Comparison of ENCODE assay signal across 14 cellular contexts in the genomic region with DNA sequence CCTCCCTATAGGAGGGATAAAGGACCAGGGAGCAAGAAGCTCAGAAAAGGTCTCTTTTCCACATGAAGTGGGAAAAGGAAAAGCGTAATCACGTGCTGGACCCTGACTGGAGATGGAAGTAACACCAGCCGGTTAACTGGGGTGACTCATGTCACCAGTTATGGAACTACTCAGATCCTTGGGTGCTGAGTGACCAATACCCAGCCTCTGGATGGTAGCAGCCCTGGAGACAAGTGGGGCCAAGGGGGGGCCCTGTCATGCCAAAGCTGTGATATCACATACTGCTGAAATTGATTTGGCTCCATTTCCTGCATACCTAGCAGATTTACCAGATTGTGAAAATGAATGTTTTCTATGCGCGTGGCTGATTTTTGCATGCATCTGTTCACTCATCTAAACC.
DNase-seq lines count a peak whose midpoint lies in the region; ATAC-seq, FAIRE-seq and TF ChIP-seq lines count a peak whose summit lies in the region.
"Had no signal": no experiment of that assay in that cellular context is flagged by ENCODE, and none has a peak within 500 bp of the region (broad histone marks: within the 10 kb centered on the region; RNA-seq: fewer than 3 reads in every experiment).

No MANE protein-coding gene starts in this region.

- TF ChIP-seq CTCF in RWPE1 (conservative IDR thresholded peaks at IDR 0.05; ENCODE audit: low read depth) (no peak), uterus (IDR thresholded peaks at IDR 0.05) (no peak)

- no peak overlapping the region for H3K9ac ChIP-seq in skeletal muscle satellite cell (ENCODE audit: low read depth, low read length)

- H3K36me3 ChIP-seq in skeletal muscle satellite cell (ENCODE audit: insufficient read depth, low read length): no peaks in the 10 kb centered on the region
- H3K36me3 ChIP-seq in uterus: no peaks in the 10 kb centered on the region
- H3K36me3 ChIP-seq: spleen, transverse colon had no signal

- TF ChIP-seq POLR2A in H54 (IDR thresholded peaks at IDR 0.05; ENCODE audit: low read depth, low read length) (no peak), uterus (IDR thresholded peaks at IDR 0.05) (no peak)

- peak; percentile 100 for FAIRE-seq in H54 (lab: Jason Lieb, UNC)

- CTCF ChIA-PET in RWPE1 (lab: Yijun Ruan, JAX): no interaction called here

- ATAC-seq in HG03039 (IDR thresholded peaks at IDR 0.05; ENCODE audit: unreplicated experiment): no peak

- H3K27me3 ChIP-seq in skeletal muscle satellite cell (ENCODE audit: control insufficient read depth, insufficient read depth, low read length) (peaks cover 3% of the 10 kb centered on the region), uterus (no peaks in the 10 kb centered on the region)
- H3K27me3 ChIP-seq: spleen, transverse colon had no signal

- H3K4me2 ChIP-seq in skeletal muscle satellite cell (ENCODE audit: low read length): peak overlapping the region; percentile 2

- H3K27ac ChIP-seq in RWPE1 (no peak overlapping the region), uterus (no peak overlapping the region)
- H3K27ac ChIP-seq: spleen, transverse colon had no signal

- intact Hi-C loops in uterus (cut with DNase I; ENCODE audit: low total_unique reads): no loop called here

- DNase-seq in H54 (ENCODE audit: insufficient read length, low spot score) (peak; percentile 98), RWPE1 (ENCODE audit: low spot score) (peak; percentile 17), fibroblast of gingiva (ENCODE audit: low read depth) (peak; percentile 4), NCI-H2227 treated with DMSO at 0.1 percent for 48 hours (lab: John Stamatoyannopoulos, UW) (no peak), putamen (ENCODE audit: low spot score) (no peak), uterus (no peak)
- DNase-seq: cortex of kidney, KG1, left cardiac atrium, NCI-H2081, spleen, transverse colon had no signal

- H3K4me3 ChIP-seq in skeletal muscle satellite cell (ENCODE audit: low read length): no peak overlapping the region
- no peak overlapping the region for H3K4me3 ChIP-seq in uterus
- H3K4me3 ChIP-seq: spleen, transverse colon had no signal

- H3K4me1 ChIP-seq in skeletal muscle satellite cell (ENCODE audit: control insufficient read depth, insufficient read depth, low read length): peaks cover 13% of the 10 kb centered on the region
- no peaks in the 10 kb centered on the region for H3K4me1 ChIP-seq in uterus
- H3K4me1 ChIP-seq: spleen had no signal

- POLR2A ChIA-PET in RWPE1 (lab: Yijun Ruan, JAX; ENCODE audit: low non-redundant PET): no interaction called here

- H3K9me3 ChIP-seq in skeletal muscle satellite cell (replicated peaks; ENCODE audit: low read length) (no peaks in the 10 kb centered on the region), uterus (no peaks in the 10 kb centered on the region)
- H3K9me3 ChIP-seq: spleen, transverse colon had no signal

Comparison
In these comparisons a context has a peak if more than half of its experiments do, and no peak if none do; other contexts are left out.
1. DNase-seq: peak in H54 (single experiment), RWPE1 (single experiment) and fibroblast of gingiva (single experiment); none in NCI-H2227 treated with DMSO at 0.1 percent for 48 hours (single experiment), putamen (single experiment) and uterus (0 of 2).